Comparison of ENCODE assay signal across 8 cellular contexts in genomic region chr10:95907454-95908253, GRCh38. TPM values are rescaled to one million over a fixed set of nuclear protein-coding genes. Genes with fewer than 3 reads are reported as not detected.
DNase-seq lines count a peak whose midpoint lies in the region; ATAC-seq, FAIRE-seq and TF ChIP-seq lines count a peak whose summit lies in the region.

A gene with protein sequence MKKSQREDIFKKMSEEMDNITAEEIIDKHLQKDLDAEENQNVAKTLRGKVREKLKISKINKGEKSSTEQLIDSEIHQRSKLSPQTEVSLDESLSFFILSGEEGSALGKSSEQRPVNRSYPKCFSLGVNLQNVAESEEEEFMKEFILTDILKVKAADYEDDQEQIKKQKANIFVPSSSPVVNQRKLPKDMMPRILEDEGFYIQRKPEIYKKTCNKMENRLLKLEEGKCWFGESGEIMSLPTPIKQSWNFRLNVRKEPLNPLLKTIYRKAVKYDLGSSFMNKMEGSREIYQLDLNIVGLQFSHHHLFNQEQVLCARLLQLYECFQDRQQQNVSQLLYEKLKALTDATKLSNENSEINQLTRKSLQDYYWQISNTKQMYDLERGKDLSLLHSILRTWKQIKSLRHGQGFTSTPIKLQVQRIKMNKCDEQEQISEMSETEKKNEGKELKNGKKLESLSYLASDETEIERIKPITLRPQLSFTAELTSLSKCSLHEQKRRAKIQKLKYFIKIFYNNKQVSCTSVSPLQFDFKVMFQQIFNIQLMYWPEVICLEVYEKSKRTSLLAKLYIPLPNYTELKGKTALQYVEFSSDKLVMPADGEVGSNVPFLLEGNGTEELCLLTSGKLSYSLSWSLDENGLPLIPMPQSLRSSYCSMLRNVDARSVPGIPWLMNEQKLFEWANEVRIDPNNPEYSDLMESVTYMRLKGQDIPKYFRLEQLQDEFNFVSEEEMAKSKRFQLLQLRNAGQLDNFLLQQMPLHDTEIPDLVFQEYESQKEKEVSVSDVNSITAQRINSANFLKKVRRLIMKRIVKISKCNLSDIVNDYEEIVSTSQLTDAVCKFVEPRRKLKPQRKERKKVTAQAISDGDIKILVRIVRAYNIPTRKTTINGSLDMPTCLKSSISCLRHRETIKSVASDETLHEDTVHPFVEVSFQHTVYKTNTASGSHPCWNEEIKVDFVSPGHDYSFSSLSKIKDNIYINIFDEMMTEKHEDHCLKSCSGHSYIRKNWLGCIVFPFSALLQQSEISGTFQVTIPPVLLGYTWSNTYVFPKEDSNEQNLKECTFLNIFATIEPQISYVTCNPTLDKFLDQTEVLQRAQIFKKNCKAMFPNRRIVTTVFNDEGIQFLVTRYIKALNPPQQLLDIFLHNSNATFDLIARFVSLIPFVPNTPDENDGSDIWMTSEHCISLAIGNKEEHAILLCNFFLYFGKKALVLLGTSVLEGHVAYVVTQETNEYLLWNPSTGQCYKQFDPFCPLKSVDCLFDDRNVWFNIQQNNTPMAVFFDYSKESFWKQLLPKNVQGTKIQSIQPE (N-terminal part only) (plus strand): TSS chr10:95907975. CDS start chr10:95911324, 3,349 bp downstream.

- no peak for TF ChIP-seq CTCF in fibroblast of the aortic adventitia (IDR thresholded peaks at IDR 0.05; ENCODE audit: insufficient read depth, low read length)
- peak in 1 of 3 experiments; percentile 19 for TF ChIP-seq CTCF in nephron (IDR thresholded peaks at IDR 0.05; ENCODE audit: unreplicated experiment in 3 of 3)

- H3K27ac Mint-ChIP-seq in nephron = peak within 1 kb of the TSS; percentile 86 to 94 (median 93)
- H3K27ac Mint-ChIP-seq in stimulated activated naive CD8-positive, alpha-beta T cell treated with anti-CD3 and anti-CD28 coated beads, Interleukin-15, amount 100 ng/mL, for 72 hours = peak within 1 kb of the TSS; percentile 89 to 97

- no peaks in the 10 kb centered on the region for H3K9me3 Mint-ChIP-seq in nephron
- H3K9me3 Mint-ChIP-seq in stimulated activated naive CD8-positive, alpha-beta T cell treated with anti-CD3 and anti-CD28 coated beads, Interleukin-15, amount 100 ng/mL, for 72 hours = no peaks in the 10 kb centered on the region

- H3K4me3 ChIP-seq in fibroblast of the aortic adventitia (ENCODE audit: low read depth, low read length) = peak within 1 kb of the TSS; percentile 84

- FAIRE-seq in RCC 7860 (lab: Jason Lieb, UNC) = no peak

- H3K4me3 Mint-ChIP-seq in nephron = peak within 1 kb of the TSS; percentile 91 to 97 (median 95)
- H3K4me3 Mint-ChIP-seq in stimulated activated naive CD8-positive, alpha-beta T cell treated with anti-CD3 and anti-CD28 coated beads, Interleukin-15, amount 100 ng/mL, for 72 hours = peak within 1 kb of the TSS; percentile 93 to 96

- peaks cover 4% of the 10 kb centered on the region for H3K36me3 Mint-ChIP-seq in nephron (ENCODE audit: low read depth)

- DNase-seq in DMS79 treated with DMSO at 0.1 percent for 48 hours (lab: John Stamatoyannopoulos, UW) (peak; percentile 27), HuH-7 (ENCODE audit: low spot score) (peak; percentile 81), RCC 7860 (ENCODE audit: low spot score) (peak; percentile 56), fibroblast of the aortic adventitia (ENCODE audit: low read depth) (peak; percentile 79)
- DNase-seq in activated T-helper 9 cell treated with anti-CD3 and anti-CD28 coated beads, Interleukin-2, amount 50 U/mL, for 16 hours (ENCODE audit: low read depth) = peak; percentile 44
- peak; percentile 70 for DNase-seq in stimulated activated naive CD8-positive, alpha-beta T cell treated with anti-CD3 and anti-CD28 coated beads, Interleukin-15, amount 100 ng/mL, for 72 hours

- ATAC-seq in GM21515 (IDR thresholded peaks at IDR 0.05; ENCODE audit: unreplicated experiment) = peak; percentile 91
- peak; percentile 92 for ATAC-seq in stimulated activated naive CD8-positive, alpha-beta T cell treated with anti-CD3 and anti-CD28 coated beads, Interleukin-15, amount 100 ng/mL, for 72 hours

- H3K4me1 Mint-ChIP-seq in nephron = peaks cover 5% of the 10 kb centered on the region
- H3K4me1 Mint-ChIP-seq in stimulated activated naive CD8-positive, alpha-beta T cell treated with anti-CD3 and anti-CD28 coated beads, Interleukin-15, amount 100 ng/mL, for 72 hours = peaks cover 17% of the 10 kb centered on the region

- peaks cover 8% of the 10 kb centered on the region for H3K27me3 Mint-ChIP-seq in nephron (ENCODE audit: low read depth)
- no peaks in the 10 kb centered on the region for H3K27me3 Mint-ChIP-seq in stimulated activated naive CD8-positive, alpha-beta T cell treated with anti-CD3 and anti-CD28 coated beads, Interleukin-15, amount 100 ng/mL, for 72 hours

RNA-seq across cellular contexts. Expression of the gene that starts here (rescaled TPM):
- total RNA-seq in fibroblast of the aortic adventitia (ENCODE audit: low replicate concordance) = 0.09 TPM in 1 of 2 replicates, not detected in the other

Comparison
In these comparisons a context has a peak if more than half of its experiments do, and no peak if none do; other contexts are left out.
1. Peak in every context shown above with its lines: DNase-seq, ATAC-seq and H3K4me3 ChIP-seq.
2. Peak in DNase-seq and H3K4me3 ChIP-seq in fibroblast of the aortic adventitia; RNA of the gene not detected or under 1 TPM.
3. DNase-seq: peak in every context shown above with its lines; median percentile 81 in HuH-7; 79 in fibroblast of the aortic adventitia; 70 in stimulated activated naive CD8-positive, alpha-beta T cell treated with anti-CD3 and anti-CD28 coated beads, Interleukin-15, amount 100 ng/mL, for 72 hours; 56 in RCC 7860; 44 in activated T-helper 9 cell treated with anti-CD3 and anti-CD28 coated beads, Interleukin-2, amount 50 U/mL, for 16 hours; 27 in DMS79 treated with DMSO at 0.1 percent for 48 hours.